ENCODE assay signal across 18 cellular contexts in genomic region chr13:96279904-96280303, GRCh38.
"Had no signal": no experiment of that assay in that cellular context is flagged by ENCODE, and none has a peak within 500 bp of the region (broad histone marks: within the 10 kb centered on the region; RNA-seq: fewer than 3 reads in every experiment).

No MANE protein-coding gene starts in this region.

- H3K36me3 ChIP-seq: neutrophil, tibial nerve, upper lobe of right lung, vagina had no signal

- H3K27me3 ChIP-seq: neutrophil, testis, tibial nerve, upper lobe of right lung, vagina had no signal

- H3K4me1 ChIP-seq: testis, tibial nerve, upper lobe of right lung, vagina had no signal

- ATAC-seq: sciatic nerve; stimulated activated naive B cell treated with anti-CD40 and anti-IgM and Interleukin-4, amounts not matched to agents 10 μg/mL and 1 μg/mL and 100 μg/mL, for 72 hours; stimulated activated naive CD8-positive, alpha-beta T cell treated with anti-CD3 and anti-CD28 coated beads, Interleukin-15, amount 100 ng/mL, for 72 hours; upper lobe of right lung had no signal

- H3K4me3 ChIP-seq: hepatocyte, testis, tibial nerve, upper lobe of right lung, vagina had no signal

- H3K9me3 ChIP-seq: neutrophil, testis, tibial nerve, upper lobe of right lung, vagina had no signal

- H3K27ac ChIP-seq: hepatocyte, neutrophil, testis, tibial nerve, upper lobe of right lung, vagina had no signal

- DNase-seq: effector CD4-positive, alpha-beta T cell; foreskin melanocyte; head of caudate nucleus; kidney glomerular epithelial cell; mesendoderm; naive B cell; posterior cingulate gyrus; stimulated activated CD4-positive, alpha-beta T cell treated with anti-CD3 and anti-CD28 coated beads, Interleukin-2, amount 100 ng/mL, for 24 hours; stimulated activated CD4-positive, alpha-beta T cell treated with anti-CD3 and anti-CD28 coated beads, Interleukin-4, amount 100 ng/mL, for 4 hours; stimulated activated naive B cell treated with anti-CD40 and anti-IgM and Interleukin-4, amounts not matched to agents 10 μg/mL and 1 μg/mL and 100 μg/mL, for 72 hours; stimulated activated naive CD8-positive, alpha-beta T cell treated with anti-CD3 and anti-CD28 coated beads, Interleukin-15, amount 100 ng/mL, for 72 hours; testis; upper lobe of right lung had no signal
